Comparison of ENCODE assay signal across 12 cellular contexts in the genomic region with DNA sequence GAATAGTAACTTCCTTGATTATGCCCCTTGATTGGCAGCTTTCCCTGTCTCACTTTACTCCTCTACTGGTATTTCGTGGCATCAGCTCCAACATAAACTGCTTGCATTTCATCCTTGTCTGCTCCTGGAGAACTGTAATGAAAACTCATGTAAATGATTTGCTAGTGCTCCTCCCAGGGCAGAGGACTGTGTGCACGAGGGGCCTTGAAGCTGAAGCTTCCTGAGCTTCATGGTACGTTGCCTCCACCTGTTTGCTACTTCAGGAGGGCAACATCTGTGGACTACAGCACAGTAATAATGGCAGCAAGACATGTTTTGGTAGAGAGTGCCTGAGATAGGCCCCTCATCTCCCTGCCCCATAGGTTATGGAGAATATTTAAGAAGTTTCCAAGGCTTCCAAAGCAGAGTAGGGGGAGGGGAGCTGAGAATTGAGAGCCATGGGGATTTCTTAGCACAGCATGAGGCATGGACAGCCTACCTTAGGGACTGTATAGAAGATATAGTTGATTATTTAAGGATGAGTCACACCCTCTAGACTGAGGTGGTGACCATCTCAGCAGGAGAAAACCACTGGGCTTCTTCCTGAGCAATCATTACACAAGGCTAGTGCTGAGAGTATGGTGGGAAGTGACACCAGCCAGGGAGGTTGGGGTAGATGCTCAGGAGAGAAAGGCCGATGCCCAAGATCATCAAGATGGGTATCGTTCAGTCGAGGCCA. TPM values are rescaled to one million over a fixed set of nuclear protein-coding genes. Genes with fewer than 3 reads are reported as not detected.
DNase-seq lines count a peak whose midpoint lies in the region; ATAC-seq, FAIRE-seq and TF ChIP-seq lines count a peak whose summit lies in the region.
"Had no signal": no experiment of that assay in that cellular context is flagged by ENCODE, and none has a peak within 500 bp of the region (broad histone marks: within the 10 kb centered on the region; RNA-seq: fewer than 3 reads in every experiment).

No MANE protein-coding gene starts in this region.

- no peak overlapping the region for H3K27ac Mint-ChIP-seq in stimulated activated effector memory CD8-positive, alpha-beta T cell treated with anti-CD3 and anti-CD28 coated beads, Interleukin-12 subunit alpha, Interleukin-12 subunit beta, amount 100 ng/mL, for 72 hours
- H3K27ac Mint-ChIP-seq in endodermal cell = no peak overlapping the region
- H3K27ac Mint-ChIP-seq: activated naive CD8-positive, alpha-beta T cell treated with anti-CD3 and anti-CD28 coated beads, Interleukin-2, amount 10 ng/mL, durations not matched to agents 7 days and 5 days had no signal

- H3K36me3 ChIP-seq in right atrium auricular region = no peaks in the 10 kb centered on the region
- no peaks in the 10 kb centered on the region for H3K36me3 ChIP-seq in endodermal cell (ENCODE audit: control insufficient read depth, insufficient read depth, low read length)
- H3K36me3 ChIP-seq: vagina had no signal

- in situ Hi-C loops in ACHN (cut with HindIII; ENCODE audit: low pct_ligation_motif_present, low pct_unique_long_range_greater_than_20kb, low sequenced_read_pairs) = no loop called here

- H3K27ac ChIP-seq in right atrium auricular region (no peak overlapping the region), endodermal cell (ENCODE audit: low read depth, low read length) (no peak overlapping the region)
- H3K27ac ChIP-seq: parathyroid adenoma, vagina had no signal

- peak; percentile 97 for FAIRE-seq in GM19239 (lab: Jason Lieb, UNC)

- H3K4me3 ChIP-seq in right atrium auricular region = no peak overlapping the region
- H3K4me3 ChIP-seq in endodermal cell (ENCODE audit: low read length) = no peak overlapping the region
- H3K4me3 ChIP-seq: vagina had no signal

- no peaks in the 10 kb centered on the region for H3K4me1 Mint-ChIP-seq in stimulated activated effector memory CD8-positive, alpha-beta T cell treated with anti-CD3 and anti-CD28 coated beads, Interleukin-12 subunit alpha, Interleukin-12 subunit beta, amount 100 ng/mL, for 72 hours
- peaks cover 13% of the 10 kb centered on the region for H3K4me1 Mint-ChIP-seq in endodermal cell
- H3K4me1 Mint-ChIP-seq: activated naive CD8-positive, alpha-beta T cell treated with anti-CD3 and anti-CD28 coated beads, Interleukin-2, amount 10 ng/mL, durations not matched to agents 7 days and 5 days had no signal

- H3K27me3 ChIP-seq in right atrium auricular region (no peaks in the 10 kb centered on the region), endodermal cell (ENCODE audit: control insufficient read depth, insufficient read depth, low read length, poor library complexity, severe bottlenecking) (no peaks in the 10 kb centered on the region)
- H3K27me3 ChIP-seq: vagina had no signal

- no peak overlapping the region for H3K4me3 Mint-ChIP-seq in stimulated activated effector memory CD8-positive, alpha-beta T cell treated with anti-CD3 and anti-CD28 coated beads, Interleukin-12 subunit alpha, Interleukin-12 subunit beta, amount 100 ng/mL, for 72 hours
- no peak overlapping the region for H3K4me3 Mint-ChIP-seq in endodermal cell
- H3K4me3 Mint-ChIP-seq: activated naive CD8-positive, alpha-beta T cell treated with anti-CD3 and anti-CD28 coated beads, Interleukin-2, amount 10 ng/mL, durations not matched to agents 7 days and 5 days had no signal

- H3K4me1 ChIP-seq in right atrium auricular region (no peaks in the 10 kb centered on the region), endodermal cell (ENCODE audit: control insufficient read depth, insufficient read depth, low read length) (peaks cover 7% of the 10 kb centered on the region)
- H3K4me1 ChIP-seq: parathyroid adenoma, vagina had no signal

- WGBS in endodermal cell (ENCODE audit: insufficient coverage in 1 of 2, insufficient read length in 1 of 2), 2 experiments = 87 to 94% methylated on average over 5 to 6 of the region's 6 CpGs

- no peaks in the 10 kb centered on the region for H3K9me3 Mint-ChIP-seq in stimulated activated effector memory CD8-positive, alpha-beta T cell treated with anti-CD3 and anti-CD28 coated beads, Interleukin-12 subunit alpha, Interleukin-12 subunit beta, amount 100 ng/mL, for 72 hours
- H3K9me3 Mint-ChIP-seq in endodermal cell = peaks cover 12% of the 10 kb centered on the region

- no peak overlapping the region for H3K9ac ChIP-seq in endodermal cell (ENCODE audit: extremely low read depth, low read length, poor library complexity, severe bottlenecking)
- H3K9ac ChIP-seq: parathyroid adenoma had no signal

- no peak for TF ChIP-seq CTCF in right atrium auricular region (IDR thresholded peaks at IDR 0.05)
- TF ChIP-seq CTCF in endodermal cell (conservative IDR thresholded peaks at IDR 0.05) = no peak

- ATAC-seq in HG02798 (IDR thresholded peaks at IDR 0.05; ENCODE audit: poor library complexity, unreplicated experiment) (peak; percentile 81), HG03575 (IDR thresholded peaks at IDR 0.05; ENCODE audit: extremely low read depth, insufficient number of reproducible peaks, low FRiP score, unreplicated experiment) (peak; percentile 77)
- ATAC-seq in stimulated activated effector memory CD8-positive, alpha-beta T cell treated with anti-CD3 and anti-CD28 coated beads, Interleukin-12 subunit alpha, Interleukin-12 subunit beta, amount 100 ng/mL, for 72 hours = no peak
- ATAC-seq: activated CD4-positive, CD25-positive, alpha-beta regulatory T cell treated with anti-CD3 and anti-CD28 coated beads, Interleukin-2, amount 50 U/mL, for 24 hours had no signal

- DNase-seq in ACHN (peak; percentile 91), GM19239 (ENCODE audit: insufficient read length, low spot score) (peak; percentile 38), right atrium auricular region (ENCODE audit: low spot score) (no peak), amniotic stem cell (lab: John Stamatoyannopoulos, UW) (no peak), endodermal cell (no peak)
- DNase-seq in stimulated activated effector memory CD8-positive, alpha-beta T cell treated with anti-CD3 and anti-CD28 coated beads, Interleukin-12 subunit alpha, Interleukin-12 subunit beta, amount 100 ng/mL, for 72 hours (ENCODE audit: low spot score in 2 of 2) = no peak
- DNase-seq: activated naive CD8-positive, alpha-beta T cell treated with anti-CD3 and anti-CD28 coated beads, Interleukin-2, amount 10 ng/mL, durations not matched to agents 7 days and 5 days had no signal

- H3K27me3 Mint-ChIP-seq in endodermal cell (ENCODE audit: insufficient read depth) = no peaks in the 10 kb centered on the region

- H3K36me3 Mint-ChIP-seq in stimulated activated effector memory CD8-positive, alpha-beta T cell treated with anti-CD3 and anti-CD28 coated beads, Interleukin-12 subunit alpha, Interleukin-12 subunit beta, amount 100 ng/mL, for 72 hours = no peaks in the 10 kb centered on the region
- H3K36me3 Mint-ChIP-seq in endodermal cell (ENCODE audit: low read depth) = no peaks in the 10 kb centered on the region
- H3K36me3 Mint-ChIP-seq: activated naive CD8-positive, alpha-beta T cell treated with anti-CD3 and anti-CD28 coated beads, Interleukin-2, amount 10 ng/mL, durations not matched to agents 7 days and 5 days had no signal

- no peaks in the 10 kb centered on the region for H3K9me3 ChIP-seq in right atrium auricular region
- peaks cover 9% of the 10 kb centered on the region for H3K9me3 ChIP-seq in endodermal cell (ENCODE audit: control insufficient read depth, low read length)
- H3K9me3 ChIP-seq: vagina had no signal

RNA-seq across cellular contexts. Expression of gene CCDC198, which starts 29.5 kb away (rescaled TPM):
- total RNA-seq in right atrium auricular region (not detected), endodermal cell (not detected)
- not detected for polyA plus RNA-seq in endodermal cell (2013, experiment 1 of 2)
- not detected for polyA plus RNA-seq in endodermal cell (2013, experiment 2 of 2)
- total RNA-seq: activated naive CD8-positive, alpha-beta T cell treated with anti-CD3 and anti-CD28 coated beads, Interleukin-2, amount 10 ng/mL, durations not matched to agents 7 days and 5 days; vagina had no signal

Comparison
In these comparisons a context has a peak if more than half of its experiments do, and no peak if none do; other contexts are left out.
1. DNase-seq: peak in ACHN (single experiment) and GM19239 (single experiment); none in right atrium auricular region (single experiment), stimulated activated effector memory CD8-positive, alpha-beta T cell treated with anti-CD3 and anti-CD28 coated beads, Interleukin-12 subunit alpha, Interleukin-12 subunit beta, amount 100 ng/mL, for 72 hours (0 of 2), amniotic stem cell (single experiment) and endodermal cell (single experiment).